In the genomic region with DNA sequence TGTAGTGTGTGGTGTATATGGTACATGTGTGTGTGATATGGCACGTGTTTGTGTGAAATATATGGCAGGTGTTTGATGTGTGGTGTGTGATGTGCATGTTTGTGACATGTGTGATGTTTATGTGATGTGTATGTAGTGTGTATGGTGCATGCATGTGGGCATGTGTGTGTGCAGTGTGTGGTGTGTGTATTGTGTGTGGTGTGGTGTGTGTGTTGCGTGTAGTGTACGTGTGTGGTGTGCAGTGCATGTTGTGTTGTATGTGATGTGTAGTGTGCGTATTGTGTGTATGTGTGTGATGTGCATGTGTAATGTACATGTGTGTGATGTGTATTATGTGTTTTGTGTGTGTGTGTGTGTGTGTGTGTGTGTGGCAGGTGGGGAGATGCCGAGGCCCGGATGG, we compare ENCODE assay signal across 20 cellular contexts.
A peak's percentile ranks its signal among the peaks of the same experiment; 100 is the strongest.
DNase-seq lines count a peak whose midpoint lies in the region; TF ChIP-seq lines count a peak whose summit lies in the region.
"Had no signal": no experiment of that assay in that cellular context is flagged by ENCODE, and none has a peak within 500 bp of the region (broad histone marks: within the 10 kb centered on the region; RNA-seq: fewer than 3 reads in every experiment).

No MANE protein-coding gene starts in this region.

- H3K9ac ChIP-seq in neural progenitor cell, result no peak overlapping the region

- H3K4me3 ChIP-seq in HEK293 (ENCODE audit: low read depth, low read length) (no peak overlapping the region), neural progenitor cell (no peak overlapping the region)
- H3K4me3 ChIP-seq: A549, heart right ventricle, lung, psoas muscle, spleen, thoracic aorta had no signal

- CTCF ChIA-PET in HEK293 (lab: Yijun Ruan, JAX), result interaction anchor here (0.6 to 2.7 kb wide), 4 partner anchors 9 to 288 kb away, joined by 3 to 8 read pairs (median 3); no protein-coding TSS in a partner anchor

- no peak for DNase-seq in activated CD4-positive, alpha-beta T cell treated with anti-CD3 and anti-CD28 coated beads, Interleukin-2, amount 10 ng/mL, durations not matched to agents 24 days and 14 days
- no peak for DNase-seq in activated CD4-positive, alpha-beta T cell treated with anti-CD3 and anti-CD28 coated beads for 4 hours
- no peak for DNase-seq in activated naive CD8-positive, alpha-beta T cell treated with anti-CD3 and anti-CD28 coated beads for 36 hours
- DNase-seq in neural progenitor cell (ENCODE audit: low spot score) (no peak), RPMI8226 (no peak), ACHN (no peak), GM10266 (ENCODE audit: extremely low spot score) (no peak)
- DNase-seq: H7; MV-4-11; NCI-H187; NK-92 treated with Interleukin-12 subunit alpha and Interleukin-12 subunit beta, amount 100 ng/mL, for 24 hours; spleen; SW 1271 had no signal

- TF ChIP-seq CTCF in HEK293 (tag by site-specific recombination; IDR thresholded peaks at IDR 0.05) (no peak), neural progenitor cell (IDR thresholded peaks at IDR 0.05) (no peak), GM10266 (IDR thresholded peaks at IDR 0.05; ENCODE audit: control insufficient read depth, insufficient read depth, low read depth, missing control alignments) (no peak)

- peaks cover 20% of the 10 kb centered on the region for H3K79me2 ChIP-seq in neural progenitor cell (ENCODE audit: low read depth)

- H3K27me3 Mint-ChIP-seq in activated CD4-positive, alpha-beta T cell treated with anti-CD3 and anti-CD28 coated beads, Interleukin-2, amount 10 ng/mL, durations not matched to agents 24 days and 14 days, result no peaks in the 10 kb centered on the region
- H3K27me3 Mint-ChIP-seq in activated naive CD8-positive, alpha-beta T cell treated with anti-CD3 and anti-CD28 coated beads for 36 hours, result no peaks in the 10 kb centered on the region
- peaks cover 3% of the 10 kb centered on the region for H3K27me3 Mint-ChIP-seq in neural progenitor cell (ENCODE audit: insufficient read depth, low read depth)

- H3K9me3 Mint-ChIP-seq in activated CD4-positive, alpha-beta T cell treated with anti-CD3 and anti-CD28 coated beads, Interleukin-2, amount 10 ng/mL, durations not matched to agents 24 days and 14 days, result no peaks in the 10 kb centered on the region
- no peaks in the 10 kb centered on the region for H3K9me3 Mint-ChIP-seq in activated naive CD8-positive, alpha-beta T cell treated with anti-CD3 and anti-CD28 coated beads for 36 hours
- no peaks in the 10 kb centered on the region for H3K9me3 Mint-ChIP-seq in neural progenitor cell
- H3K9me3 Mint-ChIP-seq: nephron had no signal

- peaks cover 20% of the 10 kb centered on the region for H4K20me1 ChIP-seq in neural progenitor cell (ENCODE audit: low read depth)

- POLR2A ChIA-PET in HEK293 (lab: Yijun Ruan, JAX), result no interaction called here

- H3K4me1 ChIP-seq in HEK293 (ENCODE audit: control insufficient read depth, insufficient read depth, low read length), result no peaks in the 10 kb centered on the region
- H3K4me1 ChIP-seq in neural progenitor cell, result peaks cover 6% of the 10 kb centered on the region
- H3K4me1 ChIP-seq: psoas muscle had no signal

- H3F3A ChIP-seq in neural progenitor cell (ENCODE audit: low read depth), result peaks cover 18% of the 10 kb centered on the region

- H3K4me2 ChIP-seq in neural progenitor cell, result no peak overlapping the region
- H3K4me2 ChIP-seq: A549 had no signal

- in situ Hi-C loops in ACHN (cut with HindIII; ENCODE audit: low pct_ligation_motif_present, low pct_unique_long_range_greater_than_20kb, low sequenced_read_pairs), result no loop called here

- H3K36me3 ChIP-seq in HEK293 (ENCODE audit: control insufficient read depth in 2 of 2, insufficient read depth in 1 of 2, low read length in 2 of 2) (peaks cover 3 to 56% of the 10 kb centered on the region in 2 experiments; a peak in 2 of 3 replicates), neural progenitor cell (no peaks in the 10 kb centered on the region)

- no peak overlapping the region for H3K27ac ChIP-seq in HEK293 (ENCODE audit: extremely low read depth, low read depth, low read length)
- no peak overlapping the region for H3K27ac ChIP-seq in neural progenitor cell
- H3K27ac ChIP-seq: A549, psoas muscle, thoracic aorta had no signal

- H3K27me3 ChIP-seq in neural progenitor cell, result no peaks in the 10 kb centered on the region
- H3K27me3 ChIP-seq: heart right ventricle, spleen had no signal

- peak overlapping the region; percentile 1 for H3K27ac Mint-ChIP-seq in activated CD4-positive, alpha-beta T cell treated with anti-CD3 and anti-CD28 coated beads, Interleukin-2, amount 10 ng/mL, durations not matched to agents 24 days and 14 days
- H3K27ac Mint-ChIP-seq in activated naive CD8-positive, alpha-beta T cell treated with anti-CD3 and anti-CD28 coated beads for 36 hours, result peak overlapping the region; percentile 0
- H3K27ac Mint-ChIP-seq in neural progenitor cell, result peak overlapping the region; percentile 0

- H3K4me3 Mint-ChIP-seq in activated CD4-positive, alpha-beta T cell treated with anti-CD3 and anti-CD28 coated beads, Interleukin-2, amount 10 ng/mL, durations not matched to agents 24 days and 14 days, result peak overlapping the region; percentile 7
- no peak overlapping the region for H3K4me3 Mint-ChIP-seq in activated naive CD8-positive, alpha-beta T cell treated with anti-CD3 and anti-CD28 coated beads for 36 hours
- H3K4me3 Mint-ChIP-seq in neural progenitor cell, result no peak overlapping the region
- H3K4me3 Mint-ChIP-seq: nephron had no signal

- intact Hi-C loops in activated CD4-positive, alpha-beta T cell treated with anti-CD3 and anti-CD28 coated beads, Interleukin-2, amount 10 ng/mL, durations not matched to agents 24 days and 14 days (cut with micrococcal nuclease), result loop anchor here (5.0 kb wide), 1 partner anchor 76 kb away; no protein-coding TSS in a partner anchor

- H3K4me1 Mint-ChIP-seq in activated CD4-positive, alpha-beta T cell treated with anti-CD3 and anti-CD28 coated beads, Interleukin-2, amount 10 ng/mL, durations not matched to agents 24 days and 14 days, result peaks cover 22% of the 10 kb centered on the region
- H3K4me1 Mint-ChIP-seq in activated naive CD8-positive, alpha-beta T cell treated with anti-CD3 and anti-CD28 coated beads for 36 hours, result peaks cover 17% of the 10 kb centered on the region
- H3K4me1 Mint-ChIP-seq in neural progenitor cell, result peaks cover 12% of the 10 kb centered on the region

- H3K36me3 Mint-ChIP-seq in activated CD4-positive, alpha-beta T cell treated with anti-CD3 and anti-CD28 coated beads, Interleukin-2, amount 10 ng/mL, durations not matched to agents 24 days and 14 days (ENCODE audit: low read depth), result no peaks in the 10 kb centered on the region
- H3K36me3 Mint-ChIP-seq in activated naive CD8-positive, alpha-beta T cell treated with anti-CD3 and anti-CD28 coated beads for 36 hours, result no peaks in the 10 kb centered on the region
- peaks cover 18% of the 10 kb centered on the region for H3K36me3 Mint-ChIP-seq in neural progenitor cell

- H3K9me3 ChIP-seq in HEK293 (ENCODE audit: control insufficient read depth, insufficient read depth, low read depth, low read length) (no peaks in the 10 kb centered on the region), neural progenitor cell (ENCODE audit: low read depth) (no peaks in the 10 kb centered on the region)
- H3K9me3 ChIP-seq: A549, heart right ventricle, psoas muscle, spleen, thoracic aorta had no signal

- no peak overlapping the region for H2AFZ ChIP-seq in neural progenitor cell (replicated peaks)

TF ChIP-seq in HEK293, 187 proteins besides CTCF, POLR2A, EP300 and RAD21 (continues in another document):
- TF ChIP-seq ZNF133 (tag by site-specific recombination; IDR thresholded peaks at IDR 0.05) (no peak), MZF1 (tag by site-specific recombination; IDR thresholded peaks at IDR 0.05; ENCODE audit: borderline replicate concordance) (no peak), ZNF660 (tag by site-specific recombination; IDR thresholded peaks at IDR 0.05) (no peak), ZNF394 (tag by site-specific recombination; IDR thresholded peaks at IDR 0.05; ENCODE audit: borderline replicate concordance) (no peak), ZFP3 (tag by site-specific recombination; IDR thresholded peaks at IDR 0.05; ENCODE audit: low read depth) (no peak), HOXD13 (CRISPR knock-in tag; IDR thresholded peaks at IDR 0.05; ENCODE audit: borderline replicate concordance) (no peak), ZNF302 (tag by site-specific recombination; IDR thresholded peaks at IDR 0.05; ENCODE audit: low read depth) (no peak), ZNF768 (tag by site-specific recombination; IDR thresholded peaks at IDR 0.05) (no peak), ZNF555 (tag by site-specific recombination; conservative IDR thresholded peaks at IDR 0.05) (no peak), ZNF701 (tag by site-specific recombination; IDR thresholded peaks at IDR 0.05) (no peak), OVOL3 (tag by site-specific recombination; IDR thresholded peaks at IDR 0.05) (no peak)
- TF ChIP-seq, protein P1, sequence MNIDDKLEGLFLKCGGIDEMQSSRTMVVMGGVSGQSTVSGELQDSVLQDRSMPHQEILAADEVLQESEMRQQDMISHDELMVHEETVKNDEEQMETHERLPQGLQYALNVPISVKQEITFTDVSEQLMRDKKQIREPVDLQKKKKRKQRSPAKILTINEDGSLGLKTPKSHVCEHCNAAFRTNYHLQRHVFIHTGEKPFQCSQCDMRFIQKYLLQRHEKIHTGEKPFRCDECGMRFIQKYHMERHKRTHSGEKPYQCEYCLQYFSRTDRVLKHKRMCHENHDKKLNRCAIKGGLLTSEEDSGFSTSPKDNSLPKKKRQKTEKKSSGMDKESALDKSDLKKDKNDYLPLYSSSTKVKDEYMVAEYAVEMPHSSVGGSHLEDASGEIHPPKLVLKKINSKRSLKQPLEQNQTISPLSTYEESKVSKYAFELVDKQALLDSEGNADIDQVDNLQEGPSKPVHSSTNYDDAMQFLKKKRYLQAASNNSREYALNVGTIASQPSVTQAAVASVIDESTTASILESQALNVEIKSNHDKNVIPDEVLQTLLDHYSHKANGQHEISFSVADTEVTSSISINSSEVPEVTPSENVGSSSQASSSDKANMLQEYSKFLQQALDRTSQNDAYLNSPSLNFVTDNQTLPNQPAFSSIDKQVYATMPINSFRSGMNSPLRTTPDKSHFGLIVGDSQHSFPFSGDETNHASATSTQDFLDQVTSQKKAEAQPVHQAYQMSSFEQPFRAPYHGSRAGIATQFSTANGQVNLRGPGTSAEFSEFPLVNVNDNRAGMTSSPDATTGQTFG (tag by site-specific recombination; IDR thresholded peaks at IDR 0.05; ENCODE audit: borderline replicate concordance), result peak; percentile 73; the same call in 1 of the 2 replicates
